In genomic region chr11:46238078-46238966, GRCh38 we compare ENCODE assay signal across 8 cellular contexts. TPM values are rescaled to one million over a fixed set of nuclear protein-coding genes. Genes with fewer than 3 reads are reported as not detected.
A peak's percentile ranks its signal among the peaks of the same experiment; 100 is the strongest.
DNase-seq lines count a peak whose midpoint lies in the region; ATAC-seq and TF ChIP-seq lines count a peak whose summit lies in the region.

No MANE protein-coding gene starts in this region.

- 6 to 16% methylated on average over 5 to 12 of the region's 70 CpGs for WGBS in gastroesophageal sphincter (ENCODE audit: low coverage in 1 of 2), 2 donors
- WGBS in transverse colon (ENCODE audit: low coverage in 1 of 2), 2 donors = 0 to 1% methylated on average over 3 to 54 of the region's 70 CpGs

- H3K36me3 ChIP-seq in gastroesophageal sphincter = no peaks in the 10 kb centered on the region
- no peaks in the 10 kb centered on the region for H3K36me3 ChIP-seq in transverse colon

- H3K4me1 ChIP-seq in gastroesophageal sphincter (peaks cover 0 to 51% (median 29%) of the 10 kb centered on the region in 3 donors), transverse colon (peaks cover 17 to 37% (median 32%) of the 10 kb centered on the region in 4 donors)

- H3K4me3 ChIP-seq in gastroesophageal sphincter (peak overlapping the region; percentile 32 to 65), transverse colon (peak overlapping the region; percentile 0 to 55 (median 46))

- TF ChIP-seq EP300 in gastroesophageal sphincter (IDR thresholded peaks at IDR 0.05) = no peak
- no peak for TF ChIP-seq EP300 in transverse colon (IDR thresholded peaks at IDR 0.05; ENCODE audit: low read depth)

- H3K27me3 ChIP-seq in gastroesophageal sphincter = peaks cover 4% of the 10 kb centered on the region
- H3K27me3 ChIP-seq in transverse colon = peaks cover 39% of the 10 kb centered on the region

- TF ChIP-seq POLR2A in gastroesophageal sphincter (IDR thresholded peaks at IDR 0.05) (no peak), transverse colon (IDR thresholded peaks at IDR 0.05) (no peak)

- H3K27ac ChIP-seq in gastroesophageal sphincter = peak overlapping the region in 3 of 4 donors; percentile 88 to 91 (median 90)
- peak overlapping the region; percentile 64 to 86 (median 78) for H3K27ac ChIP-seq in transverse colon

- DNase-seq in NCI-H82 (lab: John Stamatoyannopoulos, UW) (peak; percentile 28), NCI-H82 treated with DMSO at 0.1 percent for 48 hours (lab: John Stamatoyannopoulos, UW; ENCODE audit: unreplicated experiment) (no peak), RPMI7951 (ENCODE audit: low read depth) (peak; percentile 55), activated gamma-delta T cell (lab: John Stamatoyannopoulos, UW) (peak; percentile 40), nucleus accumbens (lab: John Stamatoyannopoulos, UW) (peak in 34 of 56 donors; percentile 3 to 68 (median 28)), transverse colon (peak; percentile 73), SHP77 treated with DMSO at 0.1 percent for 48 hours (lab: John Stamatoyannopoulos, UW) (no peak)

- TF ChIP-seq CTCF in gastroesophageal sphincter (IDR thresholded peaks at IDR 0.05) (peak in 3 of 4 experiments; percentile 33 to 56 (median 44)), transverse colon (IDR thresholded peaks at IDR 0.05) (no peak)

- intact Hi-C loops in transverse colon (cut with DNase I; ENCODE audit: low total_unique reads) = loop anchor here (1.0 kb wide), 1 partner anchor 70 kb away; no protein-coding TSS in a partner anchor

- ATAC-seq in gastroesophageal sphincter = peak; percentile 67

- H3K9me3 ChIP-seq in gastroesophageal sphincter (no peaks in the 10 kb centered on the region), transverse colon (no peaks in the 10 kb centered on the region)

- in situ Hi-C loops in transverse colon (cut with MboI; ENCODE audit: low pct_ligation_motif_present in 1 of 4, low pct_unique_long_range_greater_than_20kb in 1 of 4, low sequenced_read_pairs in 3 of 4) = loop anchor here in 3 of 4 donors (5.0 to 25.0 kb wide), 3 partner anchors 74 to 299 kb away; no protein-coding TSS in a partner anchor

RNA-seq across cellular contexts. Expression of gene CREB3L1, which starts 39.1 kb away (rescaled TPM):
- 11.1 and 11.3 TPM in 2 replicates for total RNA-seq in RPMI7951 (2014; rRNA removed; shearing (Covaris generic))
- 1 to 10 TPM in 3 of 4 donors, under 1 TPM in 1; 0.81 to 5.2 (median 1.7) TPM for total RNA-seq in gastroesophageal sphincter
- 10 to 100 TPM; 35.8 to 50.7 (median 41.6) TPM for total RNA-seq in transverse colon

Comparison
In these comparisons a context has a peak if more than half of its experiments do, and no peak if none do; other contexts are left out.
1. DNase-seq: peak in NCI-H82 (single experiment), RPMI7951 (single experiment), activated gamma-delta T cell (single experiment), nucleus accumbens (34 of 56) and transverse colon (single experiment); none in NCI-H82 treated with DMSO at 0.1 percent for 48 hours (single experiment) and SHP77 treated with DMSO at 0.1 percent for 48 hours (single experiment).
2. CTCF ChIP-seq: peak in gastroesophageal sphincter (3 of 4); none in transverse colon (0 of 5).